ENCODE assay signal across 1 cellular context in genomic region chr2:55047677-55048299, GRCh38.
TF ChIP-seq lines count a peak whose summit lies in the region.

No MANE protein-coding gene starts in this region.

TF ChIP-seq in HepG2, 621 proteins besides CTCF, POLR2A, EP300 and RAD21 (continued from another document):
- no peak for TF ChIP-seq HBP1 (CRISPR knock-in tag; IDR thresholded peaks at IDR 0.05; ENCODE audit: low read depth)
- no peak for TF ChIP-seq ZEB1 (IDR thresholded peaks at IDR 0.05; ENCODE audit: insufficient replicate concordance, low read depth)
- no peak for TF ChIP-seq ZFP90 (CRISPR knock-in tag; IDR thresholded peaks at IDR 0.05; ENCODE audit: borderline replicate concordance)
- no peak for TF ChIP-seq RBM22 (optimal IDR thresholded peaks at IDR 0.05; ENCODE audit: low read length)
- no peak for TF ChIP-seq ATF7-NPFF (CRISPR knock-in tag; IDR thresholded peaks at IDR 0.05; ENCODE audit: low read depth)
- TF ChIP-seq NR1H2 (CRISPR knock-in tag; IDR thresholded peaks at IDR 0.05; ENCODE audit: borderline replicate concordance, low read depth): no peak
- TF ChIP-seq KLF9 (CRISPR knock-in tag; IDR thresholded peaks at IDR 0.05; ENCODE audit: low read depth): 0 out of 2 replicates have a peak, but pooled peaks have one; percentile 58
- peak; percentile 90 for TF ChIP-seq CEBPB (IDR thresholded peaks at IDR 0.05; ENCODE audit: borderline replicate concordance, low read depth, low read length)
- no peak for TF ChIP-seq ZNF790 (CRISPR knock-in tag; IDR thresholded peaks at IDR 0.05; ENCODE audit: borderline replicate concordance)
- no peak for TF ChIP-seq GZF1 (CRISPR knock-in tag; IDR thresholded peaks at IDR 0.05)
- TF ChIP-seq GLMP (CRISPR knock-in tag; IDR thresholded peaks at IDR 0.05; ENCODE audit: borderline replicate concordance): no peak
- no peak for TF ChIP-seq U2AF2 (IDR thresholded peaks at IDR 0.05; ENCODE audit: low read depth, low read length)
- no peak for TF ChIP-seq ZNF430 (CRISPR knock-in tag; IDR thresholded peaks at IDR 0.05)
- no peak for TF ChIP-seq ZNF367 (CRISPR knock-in tag; IDR thresholded peaks at IDR 0.05; ENCODE audit: borderline replicate concordance)
